18 cellular contexts compared by ENCODE assay signal in genomic region chr6:122452509-122452908, GRCh38.
"Had no signal": no experiment of that assay in that cellular context is flagged by ENCODE, and none has a peak within 500 bp of the region (broad histone marks: within the 10 kb centered on the region; RNA-seq: fewer than 3 reads in every experiment).

No MANE protein-coding gene starts in this region.

- H3K27ac ChIP-seq: colonic mucosa, foreskin keratinocyte, hepatocyte, parathyroid adenoma had no signal

- ATAC-seq: foreskin keratinocyte; natural killer cell treated with Interleukin-12 subunit alpha and Interleukin-12 subunit beta and Interleukin-15 and Interleukin-18, amount 100 ng/mL, for 72 hours; sciatic nerve; stimulated activated naive B cell treated with anti-CD40 and anti-IgM and Interleukin-4, amounts not matched to agents 10 μg/mL and 1 μg/mL and 100 μg/mL, for 72 hours; stimulated activated naive CD8-positive, alpha-beta T cell treated with anti-CD3 and anti-CD28 coated beads, Interleukin-15, amount 100 ng/mL, for 72 hours had no signal

- H3K4me1 ChIP-seq: foreskin keratinocyte had no signal

- H3K9ac ChIP-seq: parathyroid adenoma had no signal

- H3K4me3 ChIP-seq: colonic mucosa, hepatocyte had no signal

- H3K27me3 ChIP-seq: colonic mucosa, foreskin keratinocyte, hepatocyte had no signal

- H3K9me3 ChIP-seq: colonic mucosa had no signal

- H3K27ac Mint-ChIP-seq: natural killer cell treated with Interleukin-12 subunit alpha and Interleukin-12 subunit beta and Interleukin-15 and Interleukin-18, amount 100 ng/mL, for 72 hours; stimulated activated naive B cell treated with anti-CD40 and anti-IgM and Interleukin-4, amounts not matched to agents 10 μg/mL and 1 μg/mL and 100 μg/mL, for 72 hours had no signal

- H3K36me3 ChIP-seq: colonic mucosa had no signal

- FAIRE-seq: endothelial cell of umbilical vein, islet of Langerhans had no signal

- DNase-seq: colonic mucosa; dermis blood vessel endothelial cell; erythroblast; foreskin keratinocyte; head of caudate nucleus; kidney glomerular epithelial cell; occipital lobe; stimulated activated CD4-positive, alpha-beta T cell treated with anti-CD3 and anti-CD28 coated beads, Interleukin-2, amount 100 ng/mL, for 24 hours; stimulated activated CD4-positive, alpha-beta T cell treated with anti-CD3 and anti-CD28 coated beads, Interleukin-4, amount 100 ng/mL, for 4 hours; stimulated activated naive B cell treated with anti-CD40 and anti-IgM and Interleukin-4, amounts not matched to agents 10 μg/mL and 1 μg/mL and 100 μg/mL, for 72 hours; stimulated activated naive CD8-positive, alpha-beta T cell treated with anti-CD3 and anti-CD28 coated beads, Interleukin-15, amount 100 ng/mL, for 72 hours; trophoblast cell had no signal

- H3K4me3 Mint-ChIP-seq: natural killer cell treated with Interleukin-12 subunit alpha and Interleukin-12 subunit beta and Interleukin-15 and Interleukin-18, amount 100 ng/mL, for 72 hours; stimulated activated naive B cell treated with anti-CD40 and anti-IgM and Interleukin-4, amounts not matched to agents 10 μg/mL and 1 μg/mL and 100 μg/mL, for 72 hours; stimulated activated naive CD8-positive, alpha-beta T cell treated with anti-CD3 and anti-CD28 coated beads, Interleukin-15, amount 100 ng/mL, for 72 hours had no signal

- H3K9me3 Mint-ChIP-seq: natural killer cell treated with Interleukin-12 subunit alpha and Interleukin-12 subunit beta and Interleukin-15 and Interleukin-18, amount 100 ng/mL, for 72 hours; stimulated activated naive B cell treated with anti-CD40 and anti-IgM and Interleukin-4, amounts not matched to agents 10 μg/mL and 1 μg/mL and 100 μg/mL, for 72 hours; stimulated activated naive CD8-positive, alpha-beta T cell treated with anti-CD3 and anti-CD28 coated beads, Interleukin-15, amount 100 ng/mL, for 72 hours had no signal

- H3K27me3 Mint-ChIP-seq: natural killer cell treated with Interleukin-12 subunit alpha and Interleukin-12 subunit beta and Interleukin-15 and Interleukin-18, amount 100 ng/mL, for 72 hours; stimulated activated naive B cell treated with anti-CD40 and anti-IgM and Interleukin-4, amounts not matched to agents 10 μg/mL and 1 μg/mL and 100 μg/mL, for 72 hours; stimulated activated naive CD8-positive, alpha-beta T cell treated with anti-CD3 and anti-CD28 coated beads, Interleukin-15, amount 100 ng/mL, for 72 hours had no signal
